Comparison of ENCODE assay signal across 13 cellular contexts in the genomic region with DNA sequence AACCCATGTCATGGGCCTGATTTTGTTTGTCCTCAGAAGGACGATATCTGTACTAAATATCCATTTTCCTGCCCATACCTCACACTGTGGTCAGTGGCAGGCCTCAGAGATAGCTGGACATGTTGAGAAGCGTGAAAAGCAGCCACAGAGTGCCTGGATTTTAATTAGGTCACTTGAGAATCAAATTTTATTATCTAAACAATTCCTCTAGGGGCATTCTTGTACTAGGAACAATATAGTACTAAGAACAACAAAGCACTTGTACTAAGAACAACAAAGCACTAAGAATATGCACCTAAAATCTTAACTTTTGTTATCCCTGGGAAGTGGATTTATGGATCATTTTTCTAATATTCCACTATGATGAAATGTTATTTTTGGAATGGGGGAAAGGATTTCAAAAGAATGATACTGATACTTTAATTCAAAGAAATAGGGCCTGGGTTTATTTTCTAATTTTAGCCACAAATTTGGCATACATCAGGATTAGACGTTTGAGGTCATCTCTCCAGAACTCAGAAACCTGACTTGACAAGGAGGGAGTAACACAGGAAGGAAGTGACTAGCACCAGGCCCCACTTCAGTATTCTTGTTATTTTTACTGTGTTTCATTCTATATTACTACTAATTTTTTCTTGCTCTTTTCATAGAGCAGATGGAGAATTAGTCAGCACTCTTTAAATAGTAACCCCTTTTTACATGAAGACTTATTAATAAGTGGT.
DNase-seq lines count a peak whose midpoint lies in the region; ATAC-seq and TF ChIP-seq lines count a peak whose summit lies in the region.
"Had no signal": no experiment of that assay in that cellular context is flagged by ENCODE, and none has a peak within 500 bp of the region (broad histone marks: within the 10 kb centered on the region; RNA-seq: fewer than 3 reads in every experiment).

No MANE protein-coding gene starts in this region.

- no peak overlapping the region for H3K4me3 Mint-ChIP-seq in effector memory CD8-positive, alpha-beta T cell
- peak overlapping the region; percentile 51 for H3K4me3 Mint-ChIP-seq in natural killer cell
- H3K4me3 Mint-ChIP-seq: activated CD4-positive, alpha-beta T cell treated with anti-CD3 and anti-CD28 coated beads, Interleukin-2, amount 10 ng/mL, durations not matched to agents 7 days and 5 days; activated naive CD4-positive, alpha-beta T cell treated with anti-CD3 and anti-CD28 coated beads, Interleukin-2, amount 50 U/mL, for 24 hours had no signal

- intact Hi-C loops in natural killer cell (cut with micrococcal nuclease): no loop called here

- H3K4me2 ChIP-seq in BLaER1 (peak overlapping the region; percentile 52), MM.1S (ENCODE audit: low read depth, low read length) (peak overlapping the region; percentile 5; the same call in 1 of the 2 replicates)

- no peak overlapping the region for H3K9ac ChIP-seq in BLaER1
- H3K9ac ChIP-seq in MM.1S (ENCODE audit: low read length): no peak overlapping the region

- peak; percentile 16; the same call in 1 of the 2 replicates for TF ChIP-seq CTCF in MM.1S (IDR thresholded peaks at IDR 0.05; ENCODE audit: low read length)
- peak; percentile 15 for TF ChIP-seq CTCF in natural killer cell (IDR thresholded peaks at IDR 0.05)

- no peaks in the 10 kb centered on the region for H3K27me3 Mint-ChIP-seq in effector memory CD8-positive, alpha-beta T cell
- no peaks in the 10 kb centered on the region for H3K27me3 Mint-ChIP-seq in natural killer cell (ENCODE audit: low read depth in 2 of 2)
- H3K27me3 Mint-ChIP-seq: activated CD4-positive, alpha-beta T cell treated with anti-CD3 and anti-CD28 coated beads, Interleukin-2, amount 10 ng/mL, durations not matched to agents 7 days and 5 days; activated naive CD4-positive, alpha-beta T cell treated with anti-CD3 and anti-CD28 coated beads, Interleukin-2, amount 50 U/mL, for 24 hours had no signal

- H3K9me3 Mint-ChIP-seq in effector memory CD8-positive, alpha-beta T cell: no peaks in the 10 kb centered on the region
- no peaks in the 10 kb centered on the region for H3K9me3 Mint-ChIP-seq in natural killer cell
- H3K9me3 Mint-ChIP-seq: activated CD4-positive, alpha-beta T cell treated with anti-CD3 and anti-CD28 coated beads, Interleukin-2, amount 10 ng/mL, durations not matched to agents 7 days and 5 days; activated naive CD4-positive, alpha-beta T cell treated with anti-CD3 and anti-CD28 coated beads, Interleukin-2, amount 50 U/mL, for 24 hours had no signal

- H3K9me3 ChIP-seq in BLaER1 (no peaks in the 10 kb centered on the region), MM.1S (replicated peaks; ENCODE audit: insufficient read depth, low read length) (no peaks in the 10 kb centered on the region)
- H3K9me3 ChIP-seq: stomach had no signal

- H4K20me1 ChIP-seq in BLaER1 (no peaks in the 10 kb centered on the region), MM.1S (ENCODE audit: insufficient read depth, low read length) (no peaks in the 10 kb centered on the region)

- H3K36me3 Mint-ChIP-seq in effector memory CD8-positive, alpha-beta T cell (ENCODE audit: insufficient read depth): no peaks in the 10 kb centered on the region
- peaks cover 13% of the 10 kb centered on the region for H3K36me3 Mint-ChIP-seq in natural killer cell

- H3K4me1 Mint-ChIP-seq in effector memory CD8-positive, alpha-beta T cell (ENCODE audit: low read depth in 2 of 2): peaks cover 7 to 38% of the 10 kb centered on the region in 2 donors
- H3K4me1 Mint-ChIP-seq in natural killer cell: peaks cover 34 to 38% of the 10 kb centered on the region in 2 donors

- DNase-seq in MM.1S (no peak), natural killer cell (no peak), NCI-H446 treated with DMSO at 0.1 percent for 48 hours (lab: John Stamatoyannopoulos, UW) (no peak), epidermal melanocyte (ENCODE audit: insufficient read length, low spot score) (no peak), iPS-NIHi11 (ENCODE audit: low spot score) (no peak)
- no peak for DNase-seq in effector memory CD8-positive, alpha-beta T cell
- DNase-seq: activated CD4-positive, alpha-beta T cell treated with anti-CD3 and anti-CD28 coated beads, Interleukin-2, amount 10 ng/mL, durations not matched to agents 7 days and 5 days; midbrain; SHP77 treated with DMSO at 0.1 percent for 48 hours; stomach had no signal

- H3K27ac ChIP-seq in BLaER1: no peak overlapping the region
- H3K27ac ChIP-seq in MM.1S (ENCODE audit: low read length): no peak overlapping the region
- H3K27ac ChIP-seq: stomach had no signal

- peaks cover 11% of the 10 kb centered on the region for H3K4me1 ChIP-seq in BLaER1
- H3K4me1 ChIP-seq in MM.1S (ENCODE audit: low read length): peaks cover 10% of the 10 kb centered on the region

- H3K9me2 ChIP-seq in MM.1S (replicated peaks; ENCODE audit: insufficient read depth, low read length): no peaks in the 10 kb centered on the region

- H3K27me3 ChIP-seq in BLaER1 (no peaks in the 10 kb centered on the region), MM.1S (replicated peaks; ENCODE audit: insufficient read depth, low read length) (no peaks in the 10 kb centered on the region)
- H3K27me3 ChIP-seq: stomach had no signal

- no peak overlapping the region for H2AFZ ChIP-seq in MM.1S (ENCODE audit: low read length)

- no peaks in the 10 kb centered on the region for H3F3A ChIP-seq in MM.1S (ENCODE audit: insufficient read depth, low read length)

- H3K27ac Mint-ChIP-seq in effector memory CD8-positive, alpha-beta T cell: peak overlapping the region; percentile 49 to 77
- peak overlapping the region; percentile 63 to 74 for H3K27ac Mint-ChIP-seq in natural killer cell
- H3K27ac Mint-ChIP-seq: activated CD4-positive, alpha-beta T cell treated with anti-CD3 and anti-CD28 coated beads, Interleukin-2, amount 10 ng/mL, durations not matched to agents 7 days and 5 days; activated naive CD4-positive, alpha-beta T cell treated with anti-CD3 and anti-CD28 coated beads, Interleukin-2, amount 50 U/mL, for 24 hours had no signal

- H3K79me2 ChIP-seq in MM.1S (ENCODE audit: low read length): peaks cover 8% of the 10 kb centered on the region; the same call in 1 of the 2 replicates

- no peaks in the 10 kb centered on the region for H3K36me3 ChIP-seq in BLaER1
- no peaks in the 10 kb centered on the region for H3K36me3 ChIP-seq in MM.1S (replicated peaks; ENCODE audit: insufficient read depth, low read length)

- ATAC-seq in effector memory CD8-positive, alpha-beta T cell (replicated peaks): peak; percentile 66
- ATAC-seq in natural killer cell (peak; percentile 73 to 85 (median 77)), HG03280 (IDR thresholded peaks at IDR 0.05; ENCODE audit: unreplicated experiment) (no peak)

- H3K4me3 ChIP-seq in BLaER1 (no peak overlapping the region), MM.1S (ENCODE audit: low read length) (no peak overlapping the region)
- H3K4me3 ChIP-seq: stomach had no signal
